ENCODE assay signal across 8 cellular contexts in the genomic region with DNA sequence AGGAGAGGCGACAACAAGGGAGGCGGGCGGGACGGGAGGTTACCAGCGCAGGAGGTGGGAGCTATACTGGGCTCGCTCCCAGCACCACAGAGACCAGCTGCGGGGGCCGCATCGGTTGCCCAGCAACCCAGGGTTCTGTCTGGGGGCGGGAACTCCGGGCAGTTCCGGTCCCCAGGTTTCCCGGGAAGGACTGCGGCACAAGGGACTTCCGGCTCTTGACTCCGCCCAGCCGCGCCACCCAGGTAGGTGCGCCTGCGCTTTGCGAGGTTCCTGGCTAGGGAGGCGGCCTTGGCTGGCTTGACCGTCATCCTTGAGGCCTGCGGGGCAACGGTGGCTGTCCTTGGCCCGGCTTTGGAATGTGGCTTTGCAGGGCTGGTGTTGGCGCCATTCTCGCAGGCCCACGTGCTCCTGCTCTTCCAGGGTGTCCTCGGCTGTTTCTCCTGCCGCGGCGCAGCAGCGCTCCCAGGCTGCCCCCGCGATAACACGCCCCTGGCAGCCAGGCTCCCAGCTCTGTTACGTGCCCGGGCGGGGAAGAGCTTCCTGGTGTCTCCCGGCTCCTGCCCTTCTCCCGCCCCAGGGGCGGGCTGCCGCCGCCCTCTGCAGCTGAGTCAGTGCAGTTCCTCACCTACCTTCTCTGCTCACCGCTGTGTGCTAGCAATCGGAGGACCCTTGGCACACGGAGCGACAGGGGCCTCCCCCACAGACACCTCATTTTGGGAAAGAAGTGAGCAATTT. TPM values are rescaled to one million over a fixed set of nuclear protein-coding genes. Genes with fewer than 3 reads are reported as not detected.
DNase-seq lines count a peak whose midpoint lies in the region; ATAC-seq and TF ChIP-seq lines count a peak whose summit lies in the region.

A gene with protein sequence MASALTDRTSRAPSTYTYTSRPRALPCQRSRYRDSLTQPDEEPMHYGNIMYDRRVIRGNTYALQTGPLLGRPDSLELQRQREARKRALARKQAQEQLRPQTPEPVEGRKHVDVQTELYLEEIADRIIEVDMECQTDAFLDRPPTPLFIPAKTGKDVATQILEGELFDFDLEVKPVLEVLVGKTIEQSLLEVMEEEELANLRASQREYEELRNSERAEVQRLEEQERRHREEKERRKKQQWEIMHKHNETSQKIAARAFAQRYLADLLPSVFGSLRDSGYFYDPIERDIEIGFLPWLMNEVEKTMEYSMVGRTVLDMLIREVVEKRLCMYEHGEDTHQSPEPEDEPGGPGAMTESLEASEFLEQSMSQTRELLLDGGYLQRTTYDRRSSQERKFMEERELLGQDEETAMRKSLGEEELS (minus strand): TSS at position 534 of the 735 bp plus-strand sequence. CDS start 652 bp downstream, outside the sequence.

- peaks cover 4% of the 10 kb centered on the region for H3F3A ChIP-seq in smooth muscle cell (ENCODE audit: low read depth)

- H3K4me3 ChIP-seq in WI38 (ENCODE audit: low read depth, low read length), result peak within 1 kb of the TSS; percentile 79
- peak within 1 kb of the TSS; percentile 87 to 91 for H3K4me3 ChIP-seq in cardiac fibroblast (replicated peaks in 1 of 2; ENCODE audit: low read depth in 2 of 2, low read length in 2 of 2)
- H3K4me3 ChIP-seq in smooth muscle cell, result peak within 1 kb of the TSS; percentile 78

- no peaks in the 10 kb centered on the region for H3K9me3 Mint-ChIP-seq in immature natural killer cell

- no peaks in the 10 kb centered on the region for H4K20me1 ChIP-seq in smooth muscle cell (ENCODE audit: low read depth)

- H3K27me3 ChIP-seq in smooth muscle cell (ENCODE audit: low read depth), result no peaks in the 10 kb centered on the region

- H3K4me1 Mint-ChIP-seq in immature natural killer cell, result peaks cover 18 to 19% of the 10 kb centered on the region in 2 donors

- WGBS in smooth muscle cell (ENCODE audit: low lambda C conversion rate), result under 1% methylated on average over 47 of the region's 49 CpGs

- H3K27me3 Mint-ChIP-seq in immature natural killer cell (ENCODE audit: low read depth in 3 of 3), result peaks cover 0 to 5% (median 0%) of the 10 kb centered on the region in 3 donors

- TF ChIP-seq CTCF in WI38 (IDR thresholded peaks at IDR 0.05; ENCODE audit: low read depth, low read length) (no peak), cardiac fibroblast (IDR thresholded peaks at IDR 0.05; ENCODE audit: low read depth, low read length) (no peak), smooth muscle cell (IDR thresholded peaks at IDR 0.05; ENCODE audit: borderline replicate concordance, insufficient read depth, poor library complexity, severe bottlenecking) (no peak)

- peak within 1 kb of the TSS; percentile 78 for H3K9ac ChIP-seq in smooth muscle cell (ENCODE audit: low read depth)

- no peaks in the 10 kb centered on the region for H3K36me3 ChIP-seq in smooth muscle cell (ENCODE audit: low read depth)

- ATAC-seq in GM18907 (IDR thresholded peaks at IDR 0.05; ENCODE audit: unreplicated experiment) (peak; percentile 95), HG03139 (IDR thresholded peaks at IDR 0.05; ENCODE audit: unreplicated experiment) (peak; percentile 93)

- H3K9me3 ChIP-seq in smooth muscle cell (replicated peaks; ENCODE audit: low read depth), result no peaks in the 10 kb centered on the region

- peaks cover 11% of the 10 kb centered on the region for H3K79me2 ChIP-seq in smooth muscle cell (ENCODE audit: low read depth)

- peaks cover 7% of the 10 kb centered on the region for H3K4me1 ChIP-seq in smooth muscle cell (ENCODE audit: low read depth)

- peak within 1 kb of the TSS; percentile 82 for H3K27ac ChIP-seq in smooth muscle cell (ENCODE audit: low read depth)

- H2AFZ ChIP-seq in smooth muscle cell (ENCODE audit: low read depth), result peak within 1 kb of the TSS; percentile 77

- DNase-seq in AG08396 (ENCODE audit: low spot score) (peak; percentile 95), NCI-H2196 treated with DMSO at 0.1 percent for 48 hours (lab: John Stamatoyannopoulos, UW; ENCODE audit: unreplicated experiment) (peak; percentile 69), cardiac fibroblast (ENCODE audit: low read depth in 2 of 2) (peak; percentile 92 to 95), immature natural killer cell (peak; percentile 83 to 86 (median 85)), smooth muscle cell (lab: John Stamatoyannopoulos, UW; ENCODE audit: unreplicated experiment) (peak; percentile 89)

- peak within 1 kb of the TSS; percentile 87 for H3K4me2 ChIP-seq in smooth muscle cell

- H3K27ac Mint-ChIP-seq in immature natural killer cell, result peak within 1 kb of the TSS; percentile 76 to 95 (median 91)

- H3K36me3 Mint-ChIP-seq in immature natural killer cell, result peaks cover 0 to 10% (median 3%) of the 10 kb centered on the region in 3 donors

- H3K4me3 Mint-ChIP-seq in immature natural killer cell, result peak within 1 kb of the TSS; percentile 91 to 99 (median 98)

RNA-seq across cellular contexts. Expression of the gene that starts here (rescaled TPM):
- 1 to 10 TPM in 2 of 3 donors, not detected in 1; 2.0 to 3.1 TPM for polyA plus RNA-seq in immature natural killer cell
- 6.8 and 7.5 TPM in 2 replicates for total RNA-seq in smooth muscle cell
- 7.1 and 7.7 TPM in 2 replicates for polyA plus RNA-seq in smooth muscle cell

Comparison
In these comparisons a context has a peak if more than half of its experiments do, and no peak if none do; other contexts are left out.
1. Peak in every context shown above with its lines: DNase-seq, ATAC-seq, H3K4me3 ChIP-seq and H3K27ac ChIP-seq.